In the genomic region with DNA sequence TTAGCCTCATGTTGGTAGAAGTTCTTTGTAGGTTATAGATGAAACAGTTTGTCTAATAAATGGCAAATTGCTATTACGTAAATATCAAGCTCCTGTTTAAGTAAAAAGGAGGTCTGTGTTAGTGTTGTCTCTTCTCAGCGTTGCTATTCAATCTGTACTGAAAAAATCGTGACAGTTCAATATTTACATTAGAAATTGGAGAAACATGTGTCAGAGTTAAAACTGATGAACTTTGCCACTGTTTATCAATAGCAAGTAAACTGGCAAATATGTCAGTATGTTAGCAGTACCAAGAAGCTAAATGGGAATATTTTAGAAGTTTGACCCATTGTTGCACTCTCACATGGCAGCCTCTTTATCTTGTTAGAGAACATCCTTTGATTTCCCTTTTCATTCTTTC, we compare ENCODE assay signal across 1 cellular context.
TF ChIP-seq lines count a peak whose summit lies in the region.

No MANE protein-coding gene starts in this region.

TF ChIP-seq in HepG2, 621 proteins besides CTCF, POLR2A, EP300 and RAD21 (continued from another document and continues in another):
- TF ChIP-seq, protein P1, sequence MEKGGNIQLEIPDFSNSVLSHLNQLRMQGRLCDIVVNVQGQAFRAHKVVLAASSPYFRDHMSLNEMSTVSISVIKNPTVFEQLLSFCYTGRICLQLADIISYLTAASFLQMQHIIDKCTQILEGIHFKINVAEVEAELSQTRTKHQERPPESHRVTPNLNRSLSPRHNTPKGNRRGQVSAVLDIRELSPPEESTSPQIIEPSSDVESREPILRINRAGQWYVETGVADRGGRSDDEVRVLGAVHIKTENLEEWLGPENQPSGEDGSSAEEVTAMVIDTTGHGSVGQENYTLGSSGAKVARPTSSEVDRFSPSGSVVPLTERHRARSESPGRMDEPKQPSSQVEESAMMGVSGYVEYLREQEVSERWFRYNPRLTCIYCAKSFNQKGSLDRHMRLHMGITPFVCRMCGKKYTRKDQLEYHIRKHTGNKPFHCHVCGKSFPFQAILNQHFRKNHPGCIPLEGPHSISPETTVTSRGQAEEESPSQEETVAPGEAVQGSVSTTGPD (CRISPR knock-in tag; IDR thresholded peaks at IDR 0.05): no peak
- TF ChIP-seq, protein P2, sequence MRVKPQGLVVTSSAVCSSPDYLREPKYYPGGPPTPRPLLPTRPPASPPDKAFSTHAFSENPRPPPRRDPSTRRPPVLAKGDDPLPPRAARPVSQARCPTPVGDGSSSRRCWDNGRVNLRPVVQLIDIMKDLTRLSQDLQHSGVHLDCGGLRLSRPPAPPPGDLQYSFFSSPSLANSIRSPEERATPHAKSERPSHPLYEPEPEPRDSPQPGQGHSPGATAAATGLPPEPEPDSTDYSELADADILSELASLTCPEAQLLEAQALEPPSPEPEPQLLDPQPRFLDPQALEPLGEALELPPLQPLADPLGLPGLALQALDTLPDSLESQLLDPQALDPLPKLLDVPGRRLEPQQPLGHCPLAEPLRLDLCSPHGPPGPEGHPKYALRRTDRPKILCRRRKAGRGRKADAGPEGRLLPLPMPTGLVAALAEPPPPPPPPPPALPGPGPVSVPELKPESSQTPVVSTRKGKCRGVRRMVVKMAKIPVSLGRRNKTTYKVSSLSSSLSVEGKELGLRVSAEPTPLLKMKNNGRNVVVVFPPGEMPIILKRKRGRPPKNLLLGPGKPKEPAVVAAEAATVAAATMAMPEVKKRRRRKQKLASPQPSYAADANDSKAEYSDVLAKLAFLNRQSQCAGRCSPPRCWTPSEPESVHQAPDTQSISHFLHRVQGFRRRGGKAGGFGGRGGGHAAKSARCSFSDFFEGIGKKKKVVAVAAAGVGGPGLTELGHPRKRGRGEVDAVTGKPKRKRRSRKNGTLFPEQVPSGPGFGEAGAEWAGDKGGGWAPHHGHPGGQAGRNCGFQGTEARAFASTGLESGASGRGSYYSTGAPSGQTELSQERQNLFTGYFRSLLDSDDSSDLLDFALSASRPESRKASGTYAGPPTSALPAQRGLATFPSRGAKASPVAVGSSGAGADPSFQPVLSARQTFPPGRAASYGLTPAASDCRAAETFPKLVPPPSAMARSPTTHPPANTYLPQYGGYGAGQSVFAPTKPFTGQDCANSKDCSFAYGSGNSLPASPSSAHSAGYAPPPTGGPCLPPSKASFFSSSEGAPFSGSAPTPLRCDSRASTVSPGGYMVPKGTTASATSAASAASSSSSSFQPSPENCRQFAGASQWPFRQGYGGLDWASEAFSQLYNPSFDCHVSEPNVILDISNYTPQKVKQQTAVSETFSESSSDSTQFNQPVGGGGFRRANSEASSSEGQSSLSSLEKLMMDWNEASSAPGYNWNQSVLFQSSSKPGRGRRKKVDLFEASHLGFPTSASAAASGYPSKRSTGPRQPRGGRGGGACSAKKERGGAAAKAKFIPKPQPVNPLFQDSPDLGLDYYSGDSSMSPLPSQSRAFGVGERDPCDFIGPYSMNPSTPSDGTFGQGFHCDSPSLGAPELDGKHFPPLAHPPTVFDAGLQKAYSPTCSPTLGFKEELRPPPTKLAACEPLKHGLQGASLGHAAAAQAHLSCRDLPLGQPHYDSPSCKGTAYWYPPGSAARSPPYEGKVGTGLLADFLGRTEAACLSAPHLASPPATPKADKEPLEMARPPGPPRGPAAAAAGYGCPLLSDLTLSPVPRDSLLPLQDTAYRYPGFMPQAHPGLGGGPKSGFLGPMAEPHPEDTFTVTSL (CRISPR knock-in tag; IDR thresholded peaks at IDR 0.05; ENCODE audit: borderline replicate concordance): peak; percentile 91; the same call in 1 of the 2 replicates
- TF ChIP-seq PCBP1 (IDR thresholded peaks at IDR 0.05; ENCODE audit: borderline replicate concordance, low read depth, low read length) (no peak), CREB1 (IDR thresholded peaks at IDR 0.05) (0 out of 2 replicates have a peak, but pooled peaks have one; percentile 26), CREB1 (CRISPR knock-in tag; IDR thresholded peaks at IDR 0.05) (peak; percentile 56; the same call in 1 of the 2 replicates), ZNF337 (CRISPR knock-in tag; IDR thresholded peaks at IDR 0.05; ENCODE audit: borderline replicate concordance, low read depth) (no peak), MYC (CRISPR knock-in tag; IDR thresholded peaks at IDR 0.05; ENCODE audit: borderline replicate concordance) (no peak), PTBP1 (IDR thresholded peaks at IDR 0.05; ENCODE audit: low read depth, low read length, poor library complexity, severe bottlenecking) (no peak), ZNF546 (CRISPR knock-in tag; conservative IDR thresholded peaks at IDR 0.05) (no peak), PAF1 (CRISPR knock-in tag; IDR thresholded peaks at IDR 0.05) (no peak), ZNF296 (CRISPR knock-in tag; conservative IDR thresholded peaks at IDR 0.05) (no peak), GFI1 (CRISPR knock-in tag; IDR thresholded peaks at IDR 0.05; ENCODE audit: borderline replicate concordance) (peak; percentile 90), KAT8 (CRISPR knock-in tag; IDR thresholded peaks at IDR 0.05) (peak; percentile 48; the same call in 1 of the 2 replicates), MBD4 (IDR thresholded peaks at IDR 0.05; ENCODE audit: borderline replicate concordance, low read length) (no peak; the same call in 1 of the 2 replicates), TBX3 (IDR thresholded peaks at IDR 0.05; ENCODE audit: borderline replicate concordance) (peak; percentile 88), MZF1 (CRISPR knock-in tag; IDR thresholded peaks at IDR 0.05; ENCODE audit: borderline replicate concordance) (no peak), ZNF878 (CRISPR knock-in tag; IDR thresholded peaks at IDR 0.05) (peak; percentile 21; the same call in 1 of the 2 replicates), ZNF333 (CRISPR knock-in tag; IDR thresholded peaks at IDR 0.05; ENCODE audit: borderline replicate concordance) (no peak), ZMYM3 (CRISPR knock-in tag; IDR thresholded peaks at IDR 0.05) (no peak), MXI1 (IDR thresholded peaks at IDR 0.05; ENCODE audit: borderline replicate concordance, low read depth, low read length) (peak; percentile 70; the same call in 1 of the 3 replicates), KLF16 (CRISPR knock-in tag; IDR thresholded peaks at IDR 0.05) (peak in 1 of 2 experiments; percentile 74; a peak in 2 of 4 replicates), KAT7 (CRISPR knock-in tag; IDR thresholded peaks at IDR 0.05; ENCODE audit: borderline replicate concordance) (no peak)
- TF ChIP-seq, protein P3, sequence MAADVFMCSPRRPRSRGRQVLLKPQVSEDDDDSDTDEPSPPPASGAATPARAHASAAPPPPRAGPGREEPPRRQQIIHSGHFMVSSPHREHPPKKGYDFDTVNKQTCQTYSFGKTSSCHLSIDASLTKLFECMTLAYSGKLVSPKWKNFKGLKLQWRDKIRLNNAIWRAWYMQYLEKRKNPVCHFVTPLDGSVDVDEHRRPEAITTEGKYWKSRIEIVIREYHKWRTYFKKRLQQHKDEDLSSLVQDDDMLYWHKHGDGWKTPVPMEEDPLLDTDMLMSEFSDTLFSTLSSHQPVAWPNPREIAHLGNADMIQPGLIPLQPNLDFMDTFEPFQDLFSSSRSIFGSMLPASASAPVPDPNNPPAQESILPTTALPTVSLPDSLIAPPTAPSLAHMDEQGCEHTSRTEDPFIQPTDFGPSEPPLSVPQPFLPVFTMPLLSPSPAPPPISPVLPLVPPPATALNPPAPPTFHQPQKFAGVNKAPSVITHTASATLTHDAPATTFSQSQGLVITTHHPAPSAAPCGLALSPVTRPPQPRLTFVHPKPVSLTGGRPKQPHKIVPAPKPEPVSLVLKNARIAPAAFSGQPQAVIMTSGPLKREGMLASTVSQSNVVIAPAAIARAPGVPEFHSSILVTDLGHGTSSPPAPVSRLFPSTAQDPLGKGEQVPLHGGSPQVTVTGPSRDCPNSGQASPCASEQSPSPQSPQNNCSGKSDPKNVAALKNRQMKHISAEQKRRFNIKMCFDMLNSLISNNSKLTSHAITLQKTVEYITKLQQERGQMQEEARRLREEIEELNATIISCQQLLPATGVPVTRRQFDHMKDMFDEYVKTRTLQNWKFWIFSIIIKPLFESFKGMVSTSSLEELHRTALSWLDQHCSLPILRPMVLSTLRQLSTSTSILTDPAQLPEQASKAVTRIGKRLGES (CRISPR knock-in tag; IDR thresholded peaks at IDR 0.05; ENCODE audit: borderline replicate concordance): no peak
- TF ChIP-seq, protein P4, sequence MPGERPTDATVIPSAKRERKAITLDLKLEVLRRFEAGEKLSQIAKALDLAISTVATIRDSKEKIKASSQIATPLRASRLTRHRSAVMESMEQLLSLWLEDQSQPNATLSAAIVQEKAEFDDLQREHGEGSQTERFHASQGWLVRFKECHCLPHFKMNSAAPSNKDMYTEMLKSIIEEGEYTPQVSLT (CRISPR knock-in tag; IDR thresholded peaks at IDR 0.05; ENCODE audit: borderline replicate concordance, low read depth): no peak
- TF ChIP-seq, protein P5, sequence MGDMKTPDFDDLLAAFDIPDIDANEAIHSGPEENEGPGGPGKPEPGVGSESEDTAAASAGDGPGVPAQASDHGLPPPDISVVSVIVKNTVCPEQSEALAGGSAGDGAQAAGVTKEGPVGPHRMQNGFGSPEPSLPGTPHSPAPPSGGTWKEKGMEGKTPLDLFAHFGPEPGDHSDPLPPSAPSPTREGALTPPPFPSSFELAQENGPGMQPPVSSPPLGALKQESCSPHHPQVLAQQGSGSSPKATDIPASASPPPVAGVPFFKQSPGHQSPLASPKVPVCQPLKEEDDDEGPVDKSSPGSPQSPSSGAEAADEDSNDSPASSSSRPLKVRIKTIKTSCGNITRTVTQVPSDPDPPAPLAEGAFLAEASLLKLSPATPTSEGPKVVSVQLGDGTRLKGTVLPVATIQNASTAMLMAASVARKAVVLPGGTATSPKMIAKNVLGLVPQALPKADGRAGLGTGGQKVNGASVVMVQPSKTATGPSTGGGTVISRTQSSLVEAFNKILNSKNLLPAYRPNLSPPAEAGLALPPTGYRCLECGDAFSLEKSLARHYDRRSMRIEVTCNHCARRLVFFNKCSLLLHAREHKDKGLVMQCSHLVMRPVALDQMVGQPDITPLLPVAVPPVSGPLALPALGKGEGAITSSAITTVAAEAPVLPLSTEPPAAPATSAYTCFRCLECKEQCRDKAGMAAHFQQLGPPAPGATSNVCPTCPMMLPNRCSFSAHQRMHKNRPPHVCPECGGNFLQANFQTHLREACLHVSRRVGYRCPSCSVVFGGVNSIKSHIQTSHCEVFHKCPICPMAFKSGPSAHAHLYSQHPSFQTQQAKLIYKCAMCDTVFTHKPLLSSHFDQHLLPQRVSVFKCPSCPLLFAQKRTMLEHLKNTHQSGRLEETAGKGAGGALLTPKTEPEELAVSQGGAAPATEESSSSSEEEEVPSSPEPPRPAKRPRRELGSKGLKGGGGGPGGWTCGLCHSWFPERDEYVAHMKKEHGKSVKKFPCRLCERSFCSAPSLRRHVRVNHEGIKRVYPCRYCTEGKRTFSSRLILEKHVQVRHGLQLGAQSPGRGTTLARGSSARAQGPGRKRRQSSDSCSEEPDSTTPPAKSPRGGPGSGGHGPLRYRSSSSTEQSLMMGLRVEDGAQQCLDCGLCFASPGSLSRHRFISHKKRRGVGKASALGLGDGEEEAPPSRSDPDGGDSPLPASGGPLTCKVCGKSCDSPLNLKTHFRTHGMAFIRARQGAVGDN (CRISPR knock-in tag; IDR thresholded peaks at IDR 0.05): no peak
- TF ChIP-seq, protein P6, sequence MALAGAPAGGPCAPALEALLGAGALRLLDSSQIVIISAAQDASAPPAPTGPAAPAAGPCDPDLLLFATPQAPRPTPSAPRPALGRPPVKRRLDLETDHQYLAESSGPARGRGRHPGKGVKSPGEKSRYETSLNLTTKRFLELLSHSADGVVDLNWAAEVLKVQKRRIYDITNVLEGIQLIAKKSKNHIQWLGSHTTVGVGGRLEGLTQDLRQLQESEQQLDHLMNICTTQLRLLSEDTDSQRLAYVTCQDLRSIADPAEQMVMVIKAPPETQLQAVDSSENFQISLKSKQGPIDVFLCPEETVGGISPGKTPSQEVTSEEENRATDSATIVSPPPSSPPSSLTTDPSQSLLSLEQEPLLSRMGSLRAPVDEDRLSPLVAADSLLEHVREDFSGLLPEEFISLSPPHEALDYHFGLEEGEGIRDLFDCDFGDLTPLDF (CRISPR knock-in tag; IDR thresholded peaks at IDR 0.05): no peak
- TF ChIP-seq, protein P7, sequence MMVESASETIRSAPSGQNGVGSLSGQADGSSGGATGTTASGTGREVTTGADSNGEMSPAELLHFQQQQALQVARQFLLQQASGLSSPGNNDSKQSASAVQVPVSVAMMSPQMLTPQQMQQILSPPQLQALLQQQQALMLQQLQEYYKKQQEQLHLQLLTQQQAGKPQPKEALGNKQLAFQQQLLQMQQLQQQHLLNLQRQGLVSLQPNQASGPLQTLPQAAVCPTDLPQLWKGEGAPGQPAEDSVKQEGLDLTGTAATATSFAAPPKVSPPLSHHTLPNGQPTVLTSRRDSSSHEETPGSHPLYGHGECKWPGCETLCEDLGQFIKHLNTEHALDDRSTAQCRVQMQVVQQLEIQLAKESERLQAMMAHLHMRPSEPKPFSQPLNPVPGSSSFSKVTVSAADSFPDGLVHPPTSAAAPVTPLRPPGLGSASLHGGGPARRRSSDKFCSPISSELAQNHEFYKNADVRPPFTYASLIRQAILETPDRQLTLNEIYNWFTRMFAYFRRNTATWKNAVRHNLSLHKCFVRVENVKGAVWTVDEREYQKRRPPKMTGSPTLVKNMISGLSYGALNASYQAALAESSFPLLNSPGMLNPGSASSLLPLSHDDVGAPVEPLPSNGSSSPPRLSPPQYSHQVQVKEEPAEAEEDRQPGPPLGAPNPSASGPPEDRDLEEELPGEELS (CRISPR knock-in tag; IDR thresholded peaks at IDR 0.05): peak; percentile 96
- TF ChIP-seq, protein P8, sequence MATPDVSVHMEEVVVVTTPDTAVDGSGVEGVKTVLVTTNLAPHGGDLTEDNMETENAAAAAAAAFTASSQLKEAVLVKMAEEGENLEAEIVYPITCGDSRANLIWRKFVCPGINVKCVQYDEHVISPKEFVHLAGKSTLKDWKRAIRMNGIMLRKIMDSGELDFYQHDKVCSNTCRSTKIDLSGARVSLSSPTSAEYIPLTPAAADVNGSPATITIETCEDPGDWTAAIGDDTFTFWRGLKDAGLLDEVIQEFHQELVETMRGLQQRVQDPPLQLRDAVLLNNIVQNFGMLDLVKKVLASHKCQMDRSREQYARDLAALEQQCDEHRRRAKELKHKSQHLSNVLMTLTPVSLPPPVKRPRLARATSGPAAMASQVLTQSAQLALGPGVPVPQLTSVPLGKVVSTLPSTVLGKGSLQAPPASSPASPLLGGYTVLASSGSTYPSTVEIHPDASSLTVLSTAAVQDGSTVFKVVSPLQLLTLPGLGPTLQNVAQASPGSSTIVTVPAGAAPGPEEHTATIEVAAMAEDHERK (CRISPR knock-in tag; IDR thresholded peaks at IDR 0.05; ENCODE audit: low read depth): no peak
- TF ChIP-seq, protein P9, sequence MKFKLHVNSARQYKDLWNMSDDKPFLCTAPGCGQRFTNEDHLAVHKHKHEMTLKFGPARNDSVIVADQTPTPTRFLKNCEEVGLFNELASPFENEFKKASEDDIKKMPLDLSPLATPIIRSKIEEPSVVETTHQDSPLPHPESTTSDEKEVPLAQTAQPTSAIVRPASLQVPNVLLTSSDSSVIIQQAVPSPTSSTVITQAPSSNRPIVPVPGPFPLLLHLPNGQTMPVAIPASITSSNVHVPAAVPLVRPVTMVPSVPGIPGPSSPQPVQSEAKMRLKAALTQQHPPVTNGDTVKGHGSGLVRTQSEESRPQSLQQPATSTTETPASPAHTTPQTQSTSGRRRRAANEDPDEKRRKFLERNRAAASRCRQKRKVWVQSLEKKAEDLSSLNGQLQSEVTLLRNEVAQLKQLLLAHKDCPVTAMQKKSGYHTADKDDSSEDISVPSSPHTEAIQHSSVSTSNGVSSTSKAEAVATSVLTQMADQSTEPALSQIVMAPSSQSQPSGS (CRISPR knock-in tag; IDR thresholded peaks at IDR 0.05): 0 out of 2 replicates have a peak, but pooled peaks have one; percentile 45
- TF ChIP-seq, protein P10, sequence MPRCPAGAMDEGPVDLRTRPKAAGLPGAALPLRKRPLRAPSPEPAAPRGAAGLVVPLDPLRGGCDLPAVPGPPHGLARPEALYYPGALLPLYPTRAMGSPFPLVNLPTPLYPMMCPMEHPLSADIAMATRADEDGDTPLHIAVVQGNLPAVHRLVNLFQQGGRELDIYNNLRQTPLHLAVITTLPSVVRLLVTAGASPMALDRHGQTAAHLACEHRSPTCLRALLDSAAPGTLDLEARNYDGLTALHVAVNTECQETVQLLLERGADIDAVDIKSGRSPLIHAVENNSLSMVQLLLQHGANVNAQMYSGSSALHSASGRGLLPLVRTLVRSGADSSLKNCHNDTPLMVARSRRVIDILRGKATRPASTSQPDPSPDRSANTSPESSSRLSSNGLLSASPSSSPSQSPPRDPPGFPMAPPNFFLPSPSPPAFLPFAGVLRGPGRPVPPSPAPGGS (CRISPR knock-in tag; IDR thresholded peaks at IDR 0.05): no peak
